8 cellular contexts compared by ENCODE assay signal in the genomic region with DNA sequence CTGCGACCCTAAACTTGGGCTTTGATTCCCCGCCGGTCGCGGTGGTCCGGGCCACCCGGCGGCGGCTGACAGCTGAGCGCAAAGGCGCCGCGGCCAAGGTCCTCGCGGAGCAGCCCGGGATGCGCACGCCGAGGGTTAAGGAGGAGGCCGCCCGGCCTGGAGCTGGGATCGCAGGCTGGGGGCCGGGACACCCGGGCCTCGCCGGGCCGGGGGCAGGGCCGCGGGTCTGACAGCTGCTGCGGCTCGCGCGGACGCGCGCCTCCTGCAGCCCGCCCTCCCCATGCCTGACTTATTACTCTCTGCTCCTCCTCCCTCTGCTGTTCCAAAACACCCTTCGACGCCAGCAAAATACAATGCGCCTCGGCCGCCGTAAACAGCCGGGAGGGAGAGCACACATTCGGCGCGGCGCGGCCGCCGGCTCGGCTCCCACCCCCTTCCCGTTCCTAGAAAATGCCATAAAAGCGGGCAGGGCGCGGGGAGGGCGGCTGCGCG. TPM values are rescaled to one million over a fixed set of nuclear protein-coding genes. Genes with fewer than 3 reads are reported as not detected.
A peak's percentile ranks its signal among the peaks of the same experiment; 100 is the strongest.
DNase-seq lines count a peak whose midpoint lies in the region; ATAC-seq and TF ChIP-seq lines count a peak whose summit lies in the region.

No MANE protein-coding gene starts in this region.

- no peaks in the 10 kb centered on the region for H3K4me1 Mint-ChIP-seq in HFFc6 (ENCODE audit: low read depth)
- peaks cover 44% of the 10 kb centered on the region for H3K4me1 Mint-ChIP-seq in activated CD4-positive, alpha-beta T cell treated with anti-CD3 and anti-CD28 coated beads, Interleukin-2, amount 10 ng/mL, durations not matched to agents 24 days and 14 days
- H3K4me1 Mint-ChIP-seq in dendritic cell treated with granulocyte-macrophage colony-stimulating factor and Interleukin-4, amounts not matched to agents 40 ng/mL and 50 ng/mL, for 4 days (ENCODE audit: low read depth): peaks cover 4% of the 10 kb centered on the region

- no peaks in the 10 kb centered on the region for H3K36me3 Mint-ChIP-seq in HFFc6 (ENCODE audit: low read depth)
- H3K36me3 Mint-ChIP-seq in activated CD4-positive, alpha-beta T cell treated with anti-CD3 and anti-CD28 coated beads, Interleukin-2, amount 10 ng/mL, durations not matched to agents 24 days and 14 days (ENCODE audit: low read depth): peaks cover 32% of the 10 kb centered on the region
- no peaks in the 10 kb centered on the region for H3K36me3 Mint-ChIP-seq in dendritic cell treated with granulocyte-macrophage colony-stimulating factor and Interleukin-4, amounts not matched to agents 40 ng/mL and 50 ng/mL, for 4 days (ENCODE audit: low read depth)

- intact Hi-C loops in activated CD4-positive, alpha-beta T cell treated with anti-CD3 and anti-CD28 coated beads, Interleukin-2, amount 10 ng/mL, durations not matched to agents 24 days and 14 days (cut with micrococcal nuclease): loop anchor here (1.0 to 5.0 kb wide), 7 partner anchors 12 to 291 kb away; a partner anchor contains a TSS
- intact Hi-C loops in dendritic cell treated with granulocyte-macrophage colony-stimulating factor and Interleukin-4, amounts not matched to agents 40 ng/mL and 50 ng/mL, for 4 days (cut with micrococcal nuclease): loop anchor here (5.0 to 10.0 kb wide), 2 partner anchors 194 to 351 kb away; no protein-coding TSS in a partner anchor

- no peak for TF ChIP-seq CTCF in HFFc6 (IDR thresholded peaks at IDR 0.05)

- peak; percentile 72 for DNase-seq in DMS53 (lab: John Stamatoyannopoulos, UW)
- DNase-seq in HFFc6: peak; percentile 18
- peak; percentile 45 for DNase-seq in NCI-H2196 treated with DMSO at 0.1 percent for 48 hours (lab: John Stamatoyannopoulos, UW; ENCODE audit: unreplicated experiment)
- peak; percentile 92 for DNase-seq in activated CD4-positive, alpha-beta T cell treated with anti-CD3 and anti-CD28 coated beads, Interleukin-2, amount 10 ng/mL, durations not matched to agents 24 days and 14 days
- DNase-seq in left kidney (ENCODE audit: low read depth, low spot score): peak; percentile 89
- DNase-seq in stimulated activated CD4-positive, alpha-beta T cell treated with anti-CD3 and anti-CD28 coated beads, Interleukin-1b, Interleukin-23, amount 100 ng/mL, for 48 hours: peak; percentile 71

- no peaks in the 10 kb centered on the region for H3K9me3 Mint-ChIP-seq in HFFc6
- no peaks in the 10 kb centered on the region for H3K9me3 Mint-ChIP-seq in activated CD4-positive, alpha-beta T cell treated with anti-CD3 and anti-CD28 coated beads, Interleukin-2, amount 10 ng/mL, durations not matched to agents 24 days and 14 days
- no peaks in the 10 kb centered on the region for H3K9me3 Mint-ChIP-seq in dendritic cell treated with granulocyte-macrophage colony-stimulating factor and Interleukin-4, amounts not matched to agents 40 ng/mL and 50 ng/mL, for 4 days

- peaks cover 45% of the 10 kb centered on the region for H3K27me3 Mint-ChIP-seq in HFFc6 (ENCODE audit: insufficient read depth)
- H3K27me3 Mint-ChIP-seq in activated CD4-positive, alpha-beta T cell treated with anti-CD3 and anti-CD28 coated beads, Interleukin-2, amount 10 ng/mL, durations not matched to agents 24 days and 14 days: peaks cover 23% of the 10 kb centered on the region
- peaks cover 77% of the 10 kb centered on the region for H3K27me3 Mint-ChIP-seq in dendritic cell treated with granulocyte-macrophage colony-stimulating factor and Interleukin-4, amounts not matched to agents 40 ng/mL and 50 ng/mL, for 4 days

- no peak overlapping the region for H3K27ac Mint-ChIP-seq in HFFc6
- peak overlapping the region; percentile 95 for H3K27ac Mint-ChIP-seq in activated CD4-positive, alpha-beta T cell treated with anti-CD3 and anti-CD28 coated beads, Interleukin-2, amount 10 ng/mL, durations not matched to agents 24 days and 14 days
- H3K27ac Mint-ChIP-seq in dendritic cell treated with granulocyte-macrophage colony-stimulating factor and Interleukin-4, amounts not matched to agents 40 ng/mL and 50 ng/mL, for 4 days: no peak overlapping the region

- peak overlapping the region; percentile 47; the same call in 1 of the 2 replicates for H3K4me3 Mint-ChIP-seq in HFFc6
- peak overlapping the region; percentile 94 for H3K4me3 Mint-ChIP-seq in activated CD4-positive, alpha-beta T cell treated with anti-CD3 and anti-CD28 coated beads, Interleukin-2, amount 10 ng/mL, durations not matched to agents 24 days and 14 days
- H3K4me3 Mint-ChIP-seq in dendritic cell treated with granulocyte-macrophage colony-stimulating factor and Interleukin-4, amounts not matched to agents 40 ng/mL and 50 ng/mL, for 4 days: peak overlapping the region; percentile 80

- no peak for ATAC-seq in GM19328 (IDR thresholded peaks at IDR 0.05; ENCODE audit: unreplicated experiment)

RNA-seq across cellular contexts. Expression of a gene that starts 0.7 kb away (rescaled TPM):
- total RNA-seq in HFFc6 (2021; fragmentation: NEBNext Ultra II Directional; extraction: Animal tissue kit (Norgen Biotek cat#: 25700)): not detected
- total RNA-seq in activated CD4-positive, alpha-beta T cell treated with anti-CD3 and anti-CD28 coated beads, Interleukin-2, amount 10 ng/mL, durations not matched to agents 24 days and 14 days: 69.0 and 69.2 TPM in 2 replicates

Comparison
In these comparisons a context has a peak if more than half of its experiments do, and no peak if none do; other contexts are left out.
1. DNase-seq: peak in every context shown above with its lines; median percentile 92 in activated CD4-positive, alpha-beta T cell treated with anti-CD3 and anti-CD28 coated beads, Interleukin-2, amount 10 ng/mL, durations not matched to agents 24 days and 14 days; 89 in left kidney; 72 in DMS53; 71 in stimulated activated CD4-positive, alpha-beta T cell treated with anti-CD3 and anti-CD28 coated beads, Interleukin-1b, Interleukin-23, amount 100 ng/mL, for 48 hours; 45 in NCI-H2196 treated with DMSO at 0.1 percent for 48 hours; 18 in HFFc6.
2. RNA of a gene that starts 0.7 kb away (total RNA-seq): 69.0 to 69.2 TPM in activated CD4-positive, alpha-beta T cell treated with anti-CD3 and anti-CD28 coated beads, Interleukin-2, amount 10 ng/mL, durations not matched to agents 24 days and 14 days; not detected in HFFc6; every median in the first group is over 10 times any median in the second.
3. Peak in every context shown above with its lines, with median percentiles within 50 percentile points of each other: H3K4me3 Mint-ChIP-seq.